17 cellular contexts compared by ENCODE assay signal in genomic region chr2:55743583-55743982, GRCh38. TPM values are rescaled to one million over a fixed set of nuclear protein-coding genes. Genes with fewer than 3 reads are reported as not detected.
A peak's percentile ranks its signal among the peaks of the same experiment; 100 is the strongest.
DNase-seq lines count a peak whose midpoint lies in the region; ATAC-seq, FAIRE-seq and TF ChIP-seq lines count a peak whose summit lies in the region.
"Had no signal": no experiment of that assay in that cellular context is flagged by ENCODE, and none has a peak within 500 bp of the region (broad histone marks: within the 10 kb centered on the region; RNA-seq: fewer than 3 reads in every experiment).

No MANE protein-coding gene starts in this region.

- H2AFZ ChIP-seq in GM12878 (ENCODE audit: control insufficient read depth, low read depth, low read length) (no peak overlapping the region), mesenchymal stem cell (ENCODE audit: low read depth, low read length) (no peak overlapping the region)

- H2AK5ac ChIP-seq in mesenchymal stem cell (ENCODE audit: low read length, severe bottlenecking), result no peak overlapping the region

- H3K27me3 ChIP-seq in GM12878 (replicated peaks in 1 of 2; ENCODE audit: control insufficient read depth in 2 of 2, insufficient read depth in 2 of 2, low read length in 1 of 2) (no peaks in the 10 kb centered on the region), mesenchymal stem cell (ENCODE audit: control insufficient read depth in 1 of 2, insufficient read depth in 1 of 2, low read length in 2 of 2) (no peaks in the 10 kb centered on the region)
- H3K27me3 ChIP-seq: dorsolateral prefrontal cortex, right lobe of liver had no signal

- BruUV-seq in GM12878 (replicated peaks; lab: Mats Ljungman, UMichigan), result no TSS peak

- H3K9me3 Mint-ChIP-seq in nephron progenitor cell, result peaks cover 25% of the 10 kb centered on the region
- H3K9me3 Mint-ChIP-seq: activated naive CD8-positive, alpha-beta T cell treated with anti-CD3 and anti-CD28 coated beads for 36 hours; CD4-positive, alpha-beta T cell; natural killer cell treated with Interleukin-12 subunit alpha and Interleukin-12 subunit beta and Interleukin-15 and Interleukin-18, amount 100 ng/mL, for 72 hours had no signal

- peaks cover 7% of the 10 kb centered on the region for H3K27me3 Mint-ChIP-seq in nephron progenitor cell (ENCODE audit: low read depth, poor library complexity)
- H3K27me3 Mint-ChIP-seq: stimulated activated naive CD8-positive, alpha-beta T cell treated with anti-CD3 and anti-CD28 coated beads, Interleukin-15, amount 100 ng/mL, for 72 hours had no signal

- peak; percentile 31; the same call in 1 of the 3 replicates for ATAC-seq in GM12878
- ATAC-seq in GM18502 (IDR thresholded peaks at IDR 0.05; ENCODE audit: poor library complexity, unreplicated experiment), result no peak
- ATAC-seq in GM19035 (IDR thresholded peaks at IDR 0.05; ENCODE audit: unreplicated experiment), result no peak
- ATAC-seq: natural killer cell treated with Interleukin-12 subunit alpha and Interleukin-12 subunit beta and Interleukin-15 and Interleukin-18, amount 100 ng/mL, for 72 hours; right lobe of liver; stimulated activated naive CD8-positive, alpha-beta T cell treated with anti-CD3 and anti-CD28 coated beads, Interleukin-15, amount 100 ng/mL, for 72 hours had no signal

- peaks cover 8% of the 10 kb centered on the region for H3K4me1 Mint-ChIP-seq in nephron progenitor cell
- H3K4me1 Mint-ChIP-seq: activated naive CD8-positive, alpha-beta T cell treated with anti-CD3 and anti-CD28 coated beads for 36 hours; stimulated activated naive CD8-positive, alpha-beta T cell treated with anti-CD3 and anti-CD28 coated beads, Interleukin-15, amount 100 ng/mL, for 72 hours had no signal

- SMC1A ChIA-PET in GM12878 (lab: Charles Lee; ENCODE audit: uncharacterized antibody, unreplicated experiment), result no interaction called here

- POLR2A ChIA-PET in GM12878 (lab: Charles Lee), result no interaction called here

- no peaks in the 10 kb centered on the region for H3K9me3 ChIP-seq in GM12878 (replicated peaks; ENCODE audit: control insufficient read depth, insufficient read depth, low read length)
- H3K9me3 ChIP-seq in mesenchymal stem cell (ENCODE audit: control insufficient read depth, low read length), result peaks cover 8% of the 10 kb centered on the region
- H3K9me3 ChIP-seq: right lobe of liver had no signal

- H3K36me3 ChIP-seq in GM12878 (ENCODE audit: control insufficient read depth in 2 of 2, insufficient read depth in 2 of 2, low read length in 1 of 2), result no peaks in the 10 kb centered on the region
- no peaks in the 10 kb centered on the region for H3K36me3 ChIP-seq in mesenchymal stem cell (ENCODE audit: control insufficient read depth in 1 of 2, insufficient read depth in 2 of 2, low read depth in 1 of 2, low read length in 2 of 2)
- H3K36me3 ChIP-seq: right lobe of liver had no signal

- TF ChIP-seq RAD21 in GM12878 (IDR thresholded peaks at IDR 0.05; ENCODE audit: insufficient read depth, low read depth, low read length), result no peak

- no peak overlapping the region for H3K9ac ChIP-seq in GM12878 (ENCODE audit: control insufficient read depth, insufficient read depth, low read length)
- no peak overlapping the region for H3K9ac ChIP-seq in mesenchymal stem cell (ENCODE audit: low read length)

- RAD21 ChIA-PET in GM12878 (lab: Charles Lee; ENCODE audit: unreplicated experiment), result no interaction called here

- H3K4me1 ChIP-seq in GM12878 (ENCODE audit: control insufficient read depth, insufficient read depth, low read length) (no peaks in the 10 kb centered on the region), mesenchymal stem cell (ENCODE audit: control insufficient read depth, insufficient read depth, low read depth, low read length) (no peaks in the 10 kb centered on the region)
- H3K4me1 ChIP-seq: right lobe of liver had no signal

- H4K91ac ChIP-seq in mesenchymal stem cell (ENCODE audit: low read length), result no peak overlapping the region

- no peak overlapping the region for H3K4me2 ChIP-seq in GM12878 (ENCODE audit: control insufficient read depth, insufficient read depth)
- H3K4me2 ChIP-seq in mesenchymal stem cell (ENCODE audit: low read length, poor library complexity, severe bottlenecking), result no peak overlapping the region

- no peak overlapping the region for H4K8ac ChIP-seq in mesenchymal stem cell (ENCODE audit: low read length)

- no peak overlapping the region for H3K27ac Mint-ChIP-seq in nephron progenitor cell
- H3K27ac Mint-ChIP-seq: activated naive CD8-positive, alpha-beta T cell treated with anti-CD3 and anti-CD28 coated beads for 36 hours; CD4-positive, alpha-beta T cell; natural killer cell treated with Interleukin-12 subunit alpha and Interleukin-12 subunit beta and Interleukin-15 and Interleukin-18, amount 100 ng/mL, for 72 hours; stimulated activated naive CD8-positive, alpha-beta T cell treated with anti-CD3 and anti-CD28 coated beads, Interleukin-15, amount 100 ng/mL, for 72 hours had no signal

- CTCF ChIA-PET in GM12878 (lab: Yijun Ruan, JAX), result interaction anchor here (0.5 kb wide), 1 partner anchor 68 kb away, joined by 3 read pairs; no protein-coding TSS in a partner anchor

- no peaks in the 10 kb centered on the region for H3K79me1 ChIP-seq in mesenchymal stem cell (replicated peaks; ENCODE audit: low read length, poor library complexity, severe bottlenecking)

- no peak overlapping the region for H3K4me3 ChIP-seq in GM12878
- no peak overlapping the region for H3K4me3 ChIP-seq in mesenchymal stem cell (ENCODE audit: insufficient read depth in 1 of 2, low read depth in 1 of 2, low read length in 2 of 2)
- H3K4me3 ChIP-seq: dorsolateral prefrontal cortex, right lobe of liver had no signal

- H3K4me3 Mint-ChIP-seq in nephron progenitor cell, result no peak overlapping the region
- H3K4me3 Mint-ChIP-seq: activated naive CD8-positive, alpha-beta T cell treated with anti-CD3 and anti-CD28 coated beads for 36 hours; CD4-positive, alpha-beta T cell; natural killer cell treated with Interleukin-12 subunit alpha and Interleukin-12 subunit beta and Interleukin-15 and Interleukin-18, amount 100 ng/mL, for 72 hours; stimulated activated naive CD8-positive, alpha-beta T cell treated with anti-CD3 and anti-CD28 coated beads, Interleukin-15, amount 100 ng/mL, for 72 hours had no signal

- no peak for TF ChIP-seq POLR2A in GM12878 (IDR thresholded peaks at IDR 0.05; ENCODE audit: low read depth, low read length)

- no peak for TF ChIP-seq EP300 in GM12878 (IDR thresholded peaks at IDR 0.05; ENCODE audit: borderline replicate concordance in 1 of 2, control insufficient read depth in 1 of 2, low read depth in 2 of 2, low read length in 2 of 2)

- H2BK120ac ChIP-seq in mesenchymal stem cell (ENCODE audit: low read depth, low read length), result no peak overlapping the region

- H3K79me2 ChIP-seq in GM12878 (ENCODE audit: control insufficient read depth, insufficient read depth, low read length), result no peaks in the 10 kb centered on the region

- no peak overlapping the region for H2BK5ac ChIP-seq in mesenchymal stem cell (ENCODE audit: low read depth, low read length, poor library complexity, severe bottlenecking)

- no peak overlapping the region for H3K14ac ChIP-seq in mesenchymal stem cell (ENCODE audit: low read length in 2 of 2)

- intact Hi-C loops in GM12878 (cut with micrococcal nuclease; ENCODE audit: unreplicated experiment), result no loop called here

- DNase-seq in EL (peak; percentile 75), HS-5 (ENCODE audit: low read depth) (peak; percentile 68), GM12878 (ENCODE audit: low read depth, low spot score) (no peak), mesenchymal stem cell (peak; percentile 45), GM10266 (ENCODE audit: extremely low spot score) (no peak), nephron progenitor cell (no peak)
- DNase-seq: activated naive CD8-positive, alpha-beta T cell treated with anti-CD3 and anti-CD28 coated beads for 36 hours; CD4-positive, alpha-beta T cell; dorsolateral prefrontal cortex; GOT3; NCI-H1048; right lobe of liver; Right ventricle myocardium superior; stimulated activated naive CD8-positive, alpha-beta T cell treated with anti-CD3 and anti-CD28 coated beads, Interleukin-15, amount 100 ng/mL, for 72 hours had no signal

- H3K27ac ChIP-seq in GM12878 (ENCODE audit: control insufficient read depth, insufficient read depth), result no peak overlapping the region
- no peak overlapping the region for H3K27ac ChIP-seq in mesenchymal stem cell (ENCODE audit: low read length, poor library complexity, severe bottlenecking)
- H3K27ac ChIP-seq: dorsolateral prefrontal cortex, right lobe of liver had no signal

- H2BK15ac ChIP-seq in mesenchymal stem cell (ENCODE audit: low read depth, poor library complexity, severe bottlenecking), result no peak overlapping the region

- no peak overlapping the region for H3K4ac ChIP-seq in mesenchymal stem cell (ENCODE audit: low read depth in 1 of 2, low read length in 2 of 2)

- H3K18ac ChIP-seq in mesenchymal stem cell (ENCODE audit: low read depth in 1 of 2, low read length in 2 of 2), result no peak overlapping the region

- in situ Hi-C loops in GM12878 (cut with MboI), result no loop called here

- H4K20me1 ChIP-seq in GM12878 (ENCODE audit: control insufficient read depth, insufficient read depth), result no peaks in the 10 kb centered on the region

- WGBS in GM12878 (ENCODE audit: insufficient coverage, insufficient replicate concordance, low lambda C conversion rate, missing lambda C conversion rate), result 0% methylated on average over 1 of the region's 1 CpG
- 100% methylated on average over 1 of the region's 1 CpG for WGBS in mesenchymal stem cell

- TF ChIP-seq CTCF in GM12878 (IDR thresholded peaks at IDR 0.05 in 2 of 3, conservative IDR thresholded peaks at IDR 0.05 in 1 of 3; ENCODE audit: control insufficient read depth in 2 of 3, extremely low read depth in 1 of 3, insufficient read depth in 1 of 3, low read depth in 3 of 3, low read length in 3 of 3) (no peak), GM10266 (IDR thresholded peaks at IDR 0.05; ENCODE audit: control insufficient read depth, insufficient read depth, low read depth, missing control alignments) (no peak), nephron progenitor cell (IDR thresholded peaks at IDR 0.05) (no peak)

- no peak overlapping the region for H2BK12ac ChIP-seq in mesenchymal stem cell (ENCODE audit: low read length in 2 of 2)

- H3K36me3 Mint-ChIP-seq in nephron progenitor cell (ENCODE audit: low read depth), result peaks cover 9% of the 10 kb centered on the region
- H3K36me3 Mint-ChIP-seq: activated naive CD8-positive, alpha-beta T cell treated with anti-CD3 and anti-CD28 coated beads for 36 hours; natural killer cell treated with Interleukin-12 subunit alpha and Interleukin-12 subunit beta and Interleukin-15 and Interleukin-18, amount 100 ng/mL, for 72 hours had no signal

- no peak overlapping the region for H3K23ac ChIP-seq in mesenchymal stem cell (ENCODE audit: low read length in 2 of 2)

- no peak for FAIRE-seq in GM12878 (lab: Jason Lieb, UNC)

RNA-seq across cellular contexts. Expression of gene PNPT1, which starts 49.9 kb away (rescaled TPM):
- total RNA-seq in GM12878 (2013; cell fraction: nucleolus; rRNA removed), result 42.3 and 47.2 TPM in 2 replicates
- total RNA-seq in GM12878 (2014; rRNA removed), result 34.2 and 44.7 TPM in 2 replicates
- total RNA-seq in GM12878 (2014; rRNA removed; fragmentation: Illumina TruSeq; extraction: Trizol), result 48.8 and 53.3 TPM in 2 replicates
- total RNA-seq in GM12878 (2021), result 42.3 and 46.2 TPM in 2 replicates
- 8.0 TPM for polyA plus RNA-seq in GM12878 (2011; ENCODE audit: low read depth)
- 50.3 and 62.3 TPM in 2 replicates for polyA plus RNA-seq in GM12878 (2011; rRNA removed)
- polyA plus RNA-seq in GM12878 (2011; cell fraction: cytosol; rRNA removed), result 14.3 and 14.8 TPM in 2 replicates
- polyA plus RNA-seq in GM12878 (2011; cell fraction: nucleus; rRNA removed), result 94.6 and 102 TPM in 2 replicates
- polyA plus RNA-seq in GM12878 (2012), result 12.2 and 15.9 TPM in 2 replicates
- polyA plus RNA-seq in GM12878 (2014; fragmentation: Illumina TruSeq; extraction: Trizol), result 44.2 and 60.2 TPM in 2 replicates
- 10 to 100 TPM; 34.5 to 37.1 TPM for polyA plus RNA-seq in GM12878 (2014; fragmentation: Nextera tagmentation; extraction: Ambion mirVana)
- 28.6 and 35.7 TPM in 2 replicates for polyA plus RNA-seq in GM12878 (2014; rRNA removed)
- 10 to 100 TPM; 66.0 to 67.7 TPM for polyA plus RNA-seq in GM12878 (2016; fragmentation: Nextera tagmentation; extraction: Ambion mirVana)
- polyA minus RNA-seq in GM12878 (2011; rRNA and poly(A)+ RNA removed), result 15.4 and 32.3 TPM in 2 replicates
- polyA minus RNA-seq in GM12878 (2011; cell fraction: cytosol; rRNA and poly(A)+ RNA removed), result 15.9 and 42.2 TPM in 2 replicates
- polyA minus RNA-seq in GM12878 (2011; cell fraction: nucleus; rRNA and poly(A)+ RNA removed), result 28.9 and 42.8 TPM in 2 replicates
- polyA plus RNA-seq in mesenchymal stem cell (2013, experiment 1 of 2), result 7.7 TPM
- 7.5 TPM for polyA plus RNA-seq in mesenchymal stem cell (2013, experiment 2 of 2)

Comparison
In these comparisons a context has a peak if more than half of its experiments do, and no peak if none do; other contexts are left out.
1. DNase-seq: peak in EL (single experiment), HS-5 (single experiment) and mesenchymal stem cell (single experiment); none in GM12878 (single experiment), GM10266 (single experiment) and nephron progenitor cell (single experiment).